1 cellular context compared by ENCODE assay signal in the genomic region with DNA sequence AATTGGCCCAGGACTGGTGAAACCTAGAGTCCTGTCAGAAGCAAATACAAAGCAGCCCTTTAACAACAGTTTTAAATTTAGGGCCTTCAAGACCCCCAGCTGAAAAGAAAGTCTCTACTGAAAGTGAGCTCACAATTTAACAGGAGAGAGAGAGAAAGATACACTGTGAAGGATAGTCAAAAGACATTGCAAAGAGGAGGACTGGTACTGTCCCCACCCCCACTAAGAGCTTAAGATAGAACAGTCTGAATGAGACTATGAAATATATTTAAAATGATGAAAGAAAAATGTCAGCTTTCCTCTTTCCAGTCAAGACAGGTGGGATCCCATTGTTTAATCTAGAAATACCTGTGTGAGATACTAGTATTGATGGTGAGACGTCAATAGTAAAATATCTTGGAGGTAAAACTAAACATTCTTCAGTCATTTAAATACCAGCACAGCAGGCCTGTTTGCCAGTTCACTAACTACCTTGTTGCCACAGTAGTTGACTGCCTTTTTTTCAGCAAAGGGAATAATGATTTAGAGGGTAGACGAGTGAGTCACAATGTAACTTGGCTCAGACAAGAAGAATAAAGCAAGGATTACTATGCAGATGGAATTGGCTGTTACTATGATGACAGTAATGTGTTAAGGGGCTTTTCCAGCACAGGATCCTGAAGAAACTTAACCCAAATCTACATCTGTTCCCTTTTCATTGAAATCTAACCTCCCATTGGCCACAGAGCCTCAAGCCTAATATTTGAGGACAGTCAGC.
TF ChIP-seq lines count a peak whose summit lies in the region.

No MANE protein-coding gene starts in this region.

TF ChIP-seq in H1, 55 proteins besides CTCF, POLR2A, EP300 and RAD21 (continued from another document):
- TF ChIP-seq, protein P1, sequence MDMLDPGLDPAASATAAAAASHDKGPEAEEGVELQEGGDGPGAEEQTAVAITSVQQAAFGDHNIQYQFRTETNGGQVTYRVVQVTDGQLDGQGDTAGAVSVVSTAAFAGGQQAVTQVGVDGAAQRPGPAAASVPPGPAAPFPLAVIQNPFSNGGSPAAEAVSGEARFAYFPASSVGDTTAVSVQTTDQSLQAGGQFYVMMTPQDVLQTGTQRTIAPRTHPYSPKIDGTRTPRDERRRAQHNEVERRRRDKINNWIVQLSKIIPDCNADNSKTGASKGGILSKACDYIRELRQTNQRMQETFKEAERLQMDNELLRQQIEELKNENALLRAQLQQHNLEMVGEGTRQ (IDR thresholded peaks at IDR 0.05; ENCODE audit: low read length): no peak
- TF ChIP-seq, protein P2, sequence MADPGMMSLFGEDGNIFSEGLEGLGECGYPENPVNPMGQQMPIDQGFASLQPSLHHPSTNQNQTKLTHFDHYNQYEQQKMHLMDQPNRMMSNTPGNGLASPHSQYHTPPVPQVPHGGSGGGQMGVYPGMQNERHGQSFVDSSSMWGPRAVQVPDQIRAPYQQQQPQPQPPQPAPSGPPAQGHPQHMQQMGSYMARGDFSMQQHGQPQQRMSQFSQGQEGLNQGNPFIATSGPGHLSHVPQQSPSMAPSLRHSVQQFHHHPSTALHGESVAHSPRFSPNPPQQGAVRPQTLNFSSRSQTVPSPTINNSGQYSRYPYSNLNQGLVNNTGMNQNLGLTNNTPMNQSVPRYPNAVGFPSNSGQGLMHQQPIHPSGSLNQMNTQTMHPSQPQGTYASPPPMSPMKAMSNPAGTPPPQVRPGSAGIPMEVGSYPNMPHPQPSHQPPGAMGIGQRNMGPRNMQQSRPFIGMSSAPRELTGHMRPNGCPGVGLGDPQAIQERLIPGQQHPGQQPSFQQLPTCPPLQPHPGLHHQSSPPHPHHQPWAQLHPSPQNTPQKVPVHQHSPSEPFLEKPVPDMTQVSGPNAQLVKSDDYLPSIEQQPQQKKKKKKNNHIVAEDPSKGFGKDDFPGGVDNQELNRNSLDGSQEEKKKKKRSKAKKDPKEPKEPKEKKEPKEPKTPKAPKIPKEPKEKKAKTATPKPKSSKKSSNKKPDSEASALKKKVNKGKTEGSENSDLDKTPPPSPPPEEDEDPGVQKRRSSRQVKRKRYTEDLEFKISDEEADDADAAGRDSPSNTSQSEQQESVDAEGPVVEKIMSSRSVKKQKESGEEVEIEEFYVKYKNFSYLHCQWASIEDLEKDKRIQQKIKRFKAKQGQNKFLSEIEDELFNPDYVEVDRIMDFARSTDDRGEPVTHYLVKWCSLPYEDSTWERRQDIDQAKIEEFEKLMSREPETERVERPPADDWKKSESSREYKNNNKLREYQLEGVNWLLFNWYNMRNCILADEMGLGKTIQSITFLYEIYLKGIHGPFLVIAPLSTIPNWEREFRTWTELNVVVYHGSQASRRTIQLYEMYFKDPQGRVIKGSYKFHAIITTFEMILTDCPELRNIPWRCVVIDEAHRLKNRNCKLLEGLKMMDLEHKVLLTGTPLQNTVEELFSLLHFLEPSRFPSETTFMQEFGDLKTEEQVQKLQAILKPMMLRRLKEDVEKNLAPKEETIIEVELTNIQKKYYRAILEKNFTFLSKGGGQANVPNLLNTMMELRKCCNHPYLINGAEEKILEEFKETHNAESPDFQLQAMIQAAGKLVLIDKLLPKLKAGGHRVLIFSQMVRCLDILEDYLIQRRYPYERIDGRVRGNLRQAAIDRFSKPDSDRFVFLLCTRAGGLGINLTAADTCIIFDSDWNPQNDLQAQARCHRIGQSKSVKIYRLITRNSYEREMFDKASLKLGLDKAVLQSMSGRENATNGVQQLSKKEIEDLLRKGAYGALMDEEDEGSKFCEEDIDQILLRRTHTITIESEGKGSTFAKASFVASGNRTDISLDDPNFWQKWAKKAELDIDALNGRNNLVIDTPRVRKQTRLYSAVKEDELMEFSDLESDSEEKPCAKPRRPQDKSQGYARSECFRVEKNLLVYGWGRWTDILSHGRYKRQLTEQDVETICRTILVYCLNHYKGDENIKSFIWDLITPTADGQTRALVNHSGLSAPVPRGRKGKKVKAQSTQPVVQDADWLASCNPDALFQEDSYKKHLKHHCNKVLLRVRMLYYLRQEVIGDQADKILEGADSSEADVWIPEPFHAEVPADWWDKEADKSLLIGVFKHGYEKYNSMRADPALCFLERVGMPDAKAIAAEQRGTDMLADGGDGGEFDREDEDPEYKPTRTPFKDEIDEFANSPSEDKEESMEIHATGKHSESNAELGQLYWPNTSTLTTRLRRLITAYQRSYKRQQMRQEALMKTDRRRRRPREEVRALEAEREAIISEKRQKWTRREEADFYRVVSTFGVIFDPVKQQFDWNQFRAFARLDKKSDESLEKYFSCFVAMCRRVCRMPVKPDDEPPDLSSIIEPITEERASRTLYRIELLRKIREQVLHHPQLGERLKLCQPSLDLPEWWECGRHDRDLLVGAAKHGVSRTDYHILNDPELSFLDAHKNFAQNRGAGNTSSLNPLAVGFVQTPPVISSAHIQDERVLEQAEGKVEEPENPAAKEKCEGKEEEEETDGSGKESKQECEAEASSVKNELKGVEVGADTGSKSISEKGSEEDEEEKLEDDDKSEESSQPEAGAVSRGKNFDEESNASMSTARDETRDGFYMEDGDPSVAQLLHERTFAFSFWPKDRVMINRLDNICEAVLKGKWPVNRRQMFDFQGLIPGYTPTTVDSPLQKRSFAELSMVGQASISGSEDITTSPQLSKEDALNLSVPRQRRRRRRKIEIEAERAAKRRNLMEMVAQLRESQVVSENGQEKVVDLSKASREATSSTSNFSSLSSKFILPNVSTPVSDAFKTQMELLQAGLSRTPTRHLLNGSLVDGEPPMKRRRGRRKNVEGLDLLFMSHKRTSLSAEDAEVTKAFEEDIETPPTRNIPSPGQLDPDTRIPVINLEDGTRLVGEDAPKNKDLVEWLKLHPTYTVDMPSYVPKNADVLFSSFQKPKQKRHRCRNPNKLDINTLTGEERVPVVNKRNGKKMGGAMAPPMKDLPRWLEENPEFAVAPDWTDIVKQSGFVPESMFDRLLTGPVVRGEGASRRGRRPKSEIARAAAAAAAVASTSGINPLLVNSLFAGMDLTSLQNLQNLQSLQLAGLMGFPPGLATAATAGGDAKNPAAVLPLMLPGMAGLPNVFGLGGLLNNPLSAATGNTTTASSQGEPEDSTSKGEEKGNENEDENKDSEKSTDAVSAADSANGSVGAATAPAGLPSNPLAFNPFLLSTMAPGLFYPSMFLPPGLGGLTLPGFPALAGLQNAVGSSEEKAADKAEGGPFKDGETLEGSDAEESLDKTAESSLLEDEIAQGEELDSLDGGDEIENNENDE (IDR thresholded peaks at IDR 0.05; ENCODE audit: insufficient replicate concordance, low read length): peak; percentile 23
- TF ChIP-seq TEAD4 (IDR thresholded peaks at IDR 0.05; ENCODE audit: low read depth, low read length): peak; percentile 58; the same call in 1 of the 2 replicates
- TF ChIP-seq CHD2 (IDR thresholded peaks at IDR 0.05; ENCODE audit: low read length): 0 out of 2 replicates have a peak, but pooled peaks have one; percentile 27
